In the genomic region with DNA sequence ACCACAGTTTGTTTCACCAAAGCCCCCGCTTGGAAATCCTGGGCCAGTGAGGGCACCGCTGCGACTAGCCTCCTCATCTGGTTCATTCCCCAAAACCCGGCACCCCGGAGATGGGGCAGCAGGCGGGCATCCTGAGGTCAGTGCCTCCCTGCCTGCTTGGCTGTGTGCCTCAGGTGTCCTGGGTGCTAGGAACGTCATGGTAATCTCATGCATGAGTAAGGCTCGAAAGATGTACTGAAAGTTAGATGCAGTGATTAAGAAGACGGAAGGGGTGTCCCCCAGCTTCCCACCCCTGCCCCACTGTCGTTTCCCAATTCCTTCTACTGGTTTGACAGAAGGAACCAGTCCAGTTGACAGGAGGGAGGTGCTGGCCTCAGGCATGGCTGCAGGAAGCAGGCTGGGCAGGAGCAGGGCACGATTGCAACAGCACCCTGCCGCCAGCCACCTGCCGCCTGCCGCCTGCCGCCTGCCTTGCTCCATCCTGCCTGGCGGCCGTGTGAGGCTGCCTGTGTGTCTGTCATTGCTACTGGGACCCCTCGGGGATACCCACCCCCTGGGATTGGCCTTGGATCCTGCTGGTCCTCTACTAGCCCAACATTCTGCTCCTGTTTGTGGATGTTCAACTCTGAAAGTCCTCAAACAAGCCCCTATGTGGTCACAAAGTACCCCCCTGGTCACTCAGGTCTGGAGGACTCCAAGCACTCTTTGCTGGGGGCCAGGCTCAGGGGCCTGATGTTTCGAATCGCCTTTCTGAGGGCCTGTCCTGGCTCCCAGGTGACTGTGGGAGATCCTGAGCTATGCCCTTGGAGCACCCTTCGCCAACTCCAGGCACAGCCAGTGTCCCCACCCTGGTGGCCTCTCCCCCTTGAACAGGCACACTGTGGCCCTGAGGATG, we compare ENCODE assay signal across 10 cellular contexts.
A peak's percentile ranks its signal among the peaks of the same experiment; 100 is the strongest.
DNase-seq lines count a peak whose midpoint lies in the region; ATAC-seq, FAIRE-seq and TF ChIP-seq lines count a peak whose summit lies in the region.
"Had no signal": no experiment of that assay in that cellular context is flagged by ENCODE, and none has a peak within 500 bp of the region (broad histone marks: within the 10 kb centered on the region; RNA-seq: fewer than 3 reads in every experiment).

No MANE protein-coding gene starts in this region.

- TF ChIP-seq POLR2A in NB4 (IDR thresholded peaks at IDR 0.05; ENCODE audit: extremely low read depth, insufficient read length) = no peak

- 62 to 79% methylated on average over 21 of the region's 21 CpGs for WGBS in pancreas, 2 donors

- no peaks in the 10 kb centered on the region for H3K4me1 ChIP-seq in pancreas

- H3K27ac ChIP-seq in pancreas = no peak overlapping the region

- TF ChIP-seq CTCF in NB4 (IDR thresholded peaks at IDR 0.05; ENCODE audit: low read depth, low read length) (no peak), pancreas (IDR thresholded peaks at IDR 0.05) (no peak)

- ATAC-seq in pancreas = peak in 3 of 4 donors; percentile 52 to 73 (median 53)
- no peak for ATAC-seq in GM18519 (IDR thresholded peaks at IDR 0.05; ENCODE audit: low FRiP score, unreplicated experiment)

- H3K9me3 ChIP-seq in pancreas = no peaks in the 10 kb centered on the region

- FAIRE-seq in pancreas (lab: Jason Lieb, UNC) = no peak

- H3K4me3 ChIP-seq in NB4 (ENCODE audit: low read depth, low read length) (no peak overlapping the region), pancreas (no peak overlapping the region)
- H3K4me3 ChIP-seq: smooth muscle cell had no signal

- peak; percentile 16 for DNase-seq in H4 (ENCODE audit: low spot score)
- peak; percentile 40 for DNase-seq in NB4 (ENCODE audit: low read depth)
- peak; percentile 40 for DNase-seq in ecto neural progenitor cell (ENCODE audit: low spot score)
- DNase-seq in pancreas = peak in 4 of 6 donors; percentile 5 to 64 (median 15)
- DNase-seq in NCI-H1694 (lab: John Stamatoyannopoulos, UW) = no peak
- no peak for DNase-seq in T1000 (lab: John Stamatoyannopoulos, UW)
- DNase-seq: activated CD4-positive, alpha-beta T cell treated with anti-CD3 and anti-CD28 coated beads for 48 hours; NCI-H2029 had no signal

- H3K36me3 ChIP-seq in pancreas = no peaks in the 10 kb centered on the region

- intact Hi-C loops in pancreas (cut with DNase I) = no loop called here

- no peaks in the 10 kb centered on the region for H3K27me3 ChIP-seq in pancreas

Comparison
In these comparisons a context has a peak if more than half of its experiments do, and no peak if none do; other contexts are left out.
1. DNase-seq: peak in H4 (single experiment), NB4 (single experiment), ecto neural progenitor cell (single experiment) and pancreas (4 of 6); none in NCI-H1694 (single experiment) and T1000 (single experiment).